In genomic region chr3:160331127-160331937, GRCh38 we compare ENCODE assay signal across 11 cellular contexts.
A peak's percentile ranks its signal among the peaks of the same experiment; 100 is the strongest.
DNase-seq lines count a peak whose midpoint lies in the region; ATAC-seq, FAIRE-seq and TF ChIP-seq lines count a peak whose summit lies in the region.
"Had no signal": no experiment of that assay in that cellular context is flagged by ENCODE, and none has a peak within 500 bp of the region (broad histone marks: within the 10 kb centered on the region; RNA-seq: fewer than 3 reads in every experiment).

No MANE protein-coding gene starts in this region.

- POLR2A ChIA-PET in endothelial cell of umbilical vein (lab: Charles Lee) = no interaction called here
- POLR2A ChIA-PET in GM10248 (lab: Yijun Ruan, JAX) = no interaction called here

- DNase-seq in EH (ENCODE audit: low read depth) = peak; percentile 91
- DNase-seq in NOMO-1 treated with DMSO at 0.1 percent for 48 hours (lab: John Stamatoyannopoulos, UW; ENCODE audit: unreplicated experiment) = peak; percentile 68
- DNase-seq in endothelial cell of umbilical vein (ENCODE audit: low read depth, low spot score) = peak; percentile 69
- no peak for DNase-seq in pancreas
- DNase-seq in GM19238 (ENCODE audit: insufficient read length, low spot score) = no peak
- DNase-seq in GM10248 (ENCODE audit: extremely low spot score) = no peak
- DNase-seq in SIG-M5 treated with dmso at 0.1 percent for 504 hours (lab: John Stamatoyannopoulos, UW; ENCODE audit: unreplicated experiment) = no peak
- DNase-seq: KBM-7; stimulated activated naive CD8-positive, alpha-beta T cell treated with anti-CD3 and anti-CD28 coated beads, Interleukin-15, amount 100 ng/mL, for 72 hours had no signal

- peak; percentile 85 for FAIRE-seq in endothelial cell of umbilical vein (lab: Jason Lieb, UNC)
- no peak for FAIRE-seq in pancreas (lab: Jason Lieb, UNC)
- FAIRE-seq: endometrium had no signal

- H4K20me1 ChIP-seq in endothelial cell of umbilical vein (replicated peaks; ENCODE audit: control insufficient read depth, extremely low read depth, insufficient read depth, low read length) = no peaks in the 10 kb centered on the region

- CTCF ChIA-PET in endothelial cell of umbilical vein (lab: Charles Lee) = interaction anchor here (1.1 to 1.3 kb wide), 3 partner anchors 11 to 299 kb away, joined by 3 to 4 read pairs (median 3); no protein-coding TSS in a partner anchor
- CTCF ChIA-PET in GM10248 (lab: Yijun Ruan, JAX) = no interaction called here

- 71 to 74% methylated on average over 3 of the region's 3 CpGs for WGBS in pancreas, 2 donors

- no peaks in the 10 kb centered on the region for H3K9me3 ChIP-seq in endothelial cell of umbilical vein (replicated peaks; ENCODE audit: control insufficient read depth, insufficient read depth, low read length)
- no peaks in the 10 kb centered on the region for H3K9me3 ChIP-seq in pancreas

- H3K4me2 ChIP-seq in endothelial cell of umbilical vein (ENCODE audit: insufficient read depth, low read length) = peak overlapping the region; percentile 40

- no peaks in the 10 kb centered on the region for H3K79me2 ChIP-seq in endothelial cell of umbilical vein (ENCODE audit: control insufficient read depth, insufficient read depth, low read length)

- intact Hi-C loops in endothelial cell of umbilical vein (cut with micrococcal nuclease) (no loop called here), pancreas (cut with DNase I) (no loop called here)

- dilution Hi-C loops in endothelial cell of umbilical vein (cut with MboI; ENCODE audit: extremely low pct_ligation_motif_present, low sequenced_read_pairs) = no loop called here

- H3K9ac ChIP-seq in endothelial cell of umbilical vein (replicated peaks; ENCODE audit: extremely low read depth, insufficient read depth, low read length) = no peak overlapping the region

- H2AFZ ChIP-seq in endothelial cell of umbilical vein (ENCODE audit: low read depth, low read length) = no peak overlapping the region

- H3K9me1 ChIP-seq in endothelial cell of umbilical vein (replicated peaks; ENCODE audit: control insufficient read depth, extremely low read depth, insufficient read depth, low read length) = no peaks in the 10 kb centered on the region

- no peaks in the 10 kb centered on the region for H3K36me3 ChIP-seq in endothelial cell of umbilical vein (ENCODE audit: control insufficient read depth in 2 of 2, extremely low read depth in 1 of 2, insufficient read depth in 2 of 2, low read length in 2 of 2)
- H3K36me3 ChIP-seq in pancreas = no peaks in the 10 kb centered on the region

- H3K4me1 ChIP-seq in endothelial cell of umbilical vein (ENCODE audit: control insufficient read depth, extremely low read depth, insufficient read depth, low read length) (peaks cover 6% of the 10 kb centered on the region), pancreas (no peaks in the 10 kb centered on the region)

- peak in 2 of 4 donors; percentile 25 to 67 for ATAC-seq in pancreas
- ATAC-seq in HG02588 (IDR thresholded peaks at IDR 0.05; ENCODE audit: unreplicated experiment) = no peak
- ATAC-seq: stimulated activated naive CD8-positive, alpha-beta T cell treated with anti-CD3 and anti-CD28 coated beads, Interleukin-15, amount 100 ng/mL, for 72 hours had no signal

- no TSS peak for BruUV-seq in endothelial cell of umbilical vein (replicated peaks; lab: Mats Ljungman, UMichigan)

- H3K4me3 ChIP-seq in endothelial cell of umbilical vein (replicated peaks in 1 of 3; ENCODE audit: insufficient read depth in 1 of 3, low read depth in 1 of 3, low read length in 3 of 3) (no peak overlapping the region), pancreas (no peak overlapping the region)

- no peak for TF ChIP-seq POLR2A in endothelial cell of umbilical vein (IDR thresholded peaks at IDR 0.05; ENCODE audit: low read depth, low read length)

- no peaks in the 10 kb centered on the region for H3K27me3 ChIP-seq in endothelial cell of umbilical vein (ENCODE audit: control insufficient read depth in 2 of 2, insufficient read depth in 2 of 2, low read length in 2 of 2)
- no peaks in the 10 kb centered on the region for H3K27me3 ChIP-seq in pancreas

- TF ChIP-seq CTCF in endothelial cell of umbilical vein (IDR thresholded peaks at IDR 0.05; ENCODE audit: extremely low read depth in 1 of 2, insufficient read depth in 1 of 2, low read depth in 1 of 2, low read length in 2 of 2) (no peak), pancreas (IDR thresholded peaks at IDR 0.05) (no peak), GM10248 (IDR thresholded peaks at IDR 0.05; ENCODE audit: control extremely low read depth, extremely low read depth, low read depth, missing control alignments) (no peak)

- H3K27ac ChIP-seq in endothelial cell of umbilical vein (ENCODE audit: insufficient read depth, low read depth, low read length) (peak overlapping the region; percentile 21), pancreas (peak overlapping the region in 3 of 4 donors; percentile 25 to 54 (median 48))

TF ChIP-seq in endothelial cell of umbilical vein, 7 proteins besides CTCF, POLR2A, EP300 and RAD21:
- TF ChIP-seq MYC (IDR thresholded peaks at IDR 0.05; ENCODE audit: low read depth, low read length) (no peak), MAX (IDR thresholded peaks at IDR 0.05; ENCODE audit: insufficient read depth, insufficient read length) (no peak), POLR2AphosphoS5 (IDR thresholded peaks at IDR 0.05; ENCODE audit: insufficient read depth, low read depth, low read length) (no peak), EZH2 (IDR thresholded peaks at IDR 0.05; ENCODE audit: borderline replicate concordance, low read depth, low read length, severe bottlenecking) (no peak), FOS (IDR thresholded peaks at IDR 0.05; ENCODE audit: borderline replicate concordance, insufficient read depth, low read length) (peak; percentile 70), JUN (IDR thresholded peaks at IDR 0.05; ENCODE audit: borderline replicate concordance, insufficient read depth, insufficient read length, low read depth) (peak; percentile 28), GATA2 (IDR thresholded peaks at IDR 0.05; ENCODE audit: insufficient read depth, insufficient read length, low read depth, low read length) (peak; percentile 53)

Comparison
In these comparisons a context has a peak if more than half of its experiments do, and no peak if none do; other contexts are left out.
1. DNase-seq: peak in EH (single experiment), NOMO-1 treated with DMSO at 0.1 percent for 48 hours (single experiment) and endothelial cell of umbilical vein (single experiment); none in pancreas (0 of 6), GM19238 (single experiment), GM10248 (single experiment) and SIG-M5 treated with dmso at 0.1 percent for 504 hours (single experiment).